19 cellular contexts compared by ENCODE assay signal in genomic region chr11:15176646-15177163, GRCh38.
"Had no signal": no experiment of that assay in that cellular context is flagged by ENCODE, and none has a peak within 500 bp of the region (broad histone marks: within the 10 kb centered on the region; RNA-seq: fewer than 3 reads in every experiment).

No MANE protein-coding gene starts in this region.

- H3K36me3 ChIP-seq: SJSA1 had no signal

- H3K4me3 ChIP-seq: K562, SJSA1 had no signal

- ATAC-seq: K562 had no signal

- H3K4me2 ChIP-seq: KMS-11 had no signal

- DNase-seq: Kasumi-1, MV-4-11, NCI-H1048, NCI-H1105, NCI-H1436 treated with DMSO at 0.1 percent for 48 hours, NCI-H1694, NCI-H187 treated with DMSO at 0.1 percent for 48 hours, NCI-H2029 treated with DMSO at 0.1 percent for 48 hours, NCI-H2227 treated with DMSO at 0.1 percent for 48 hours, NCI-H524, NCI-H526 treated with DMSO at 0.1 percent for 48 hours, NCI-H748 treated with DMSO at 0.1 percent for 48 hours, Right ventricle myocardium superior, RPMI8226, SIG-M5 had no signal

- H3K4me1 ChIP-seq: SJSA1 had no signal

- H3K9me3 ChIP-seq: SJSA1 had no signal

- H3K27ac ChIP-seq: HL-60, KMS-11, SJSA1 had no signal

- H3K27me3 ChIP-seq: SJSA1 had no signal

- H3K9ac ChIP-seq: KMS-11 had no signal
